9 cellular contexts compared by ENCODE assay signal in genomic region chr3:173221010-173221409, GRCh38.
DNase-seq lines count a peak whose midpoint lies in the region; ATAC-seq, FAIRE-seq and TF ChIP-seq lines count a peak whose summit lies in the region.
"Had no signal": no experiment of that assay in that cellular context is flagged by ENCODE, and none has a peak within 500 bp of the region (broad histone marks: within the 10 kb centered on the region; RNA-seq: fewer than 3 reads in every experiment).

No MANE protein-coding gene starts in this region.

- no peaks in the 10 kb centered on the region for H3K36me3 Mint-ChIP-seq in osteocyte (ENCODE audit: unreplicated experiment)

- H3K9ac ChIP-seq in K562 (ENCODE audit: insufficient read depth in 1 of 2, low read depth in 2 of 2, low read length in 2 of 2) = no peak overlapping the region

- TF ChIP-seq RAD21 in K562 (CRISPR knock-in tag; conservative IDR thresholded peaks at IDR 0.05 in 1 of 2, IDR thresholded peaks at IDR 0.05 in 1 of 2) = peak in 1 of 2 experiments; percentile 23; a peak in 2 of 4 replicates

- no peaks in the 10 kb centered on the region for H3K36me3 ChIP-seq in K562 (ENCODE audit: control insufficient read depth, insufficient read depth, low read length)

- CTCF ChIA-PET in K562 (lab: Yijun Ruan, JAX; ENCODE audit: low intra/inter-chr PET ratio) = no interaction called here

- H3K4me3 Mint-ChIP-seq in osteocyte (ENCODE audit: unreplicated experiment) = no peak overlapping the region

- intact Hi-C loops in K562 (cut with micrococcal nuclease) = no loop called here

- in situ Hi-C loops in K562 (cut with MboI) = no loop called here

- WGBS in K562 (ENCODE audit: insufficient coverage, low coverage, missing lambda C conversion rate) = 0% methylated on average over 1 of the region's 1 CpG

- no peaks in the 10 kb centered on the region for H4K20me1 ChIP-seq in K562 (replicated peaks; ENCODE audit: control insufficient read depth, insufficient read depth, low read length)

- H3K27ac ChIP-seq in K562 (ENCODE audit: extremely low read depth, low read depth, low read length) = no peak overlapping the region

- no TSS peak for BruUV-seq in K562 (replicated peaks; lab: Mats Ljungman, UMichigan)

- no peak overlapping the region for H3K4me2 ChIP-seq in K562 (ENCODE audit: insufficient read depth, low read length)

- H2AFZ ChIP-seq in K562 (ENCODE audit: low read depth, low read length) = no peak overlapping the region

- H3K9me1 ChIP-seq in K562 (ENCODE audit: control insufficient read depth, insufficient read depth, low read length) = no peaks in the 10 kb centered on the region

- H3K4me1 Mint-ChIP-seq in osteocyte (ENCODE audit: unreplicated experiment) = no peaks in the 10 kb centered on the region

- no peaks in the 10 kb centered on the region for H3K79me2 ChIP-seq in K562 (ENCODE audit: control insufficient read depth, insufficient read depth, low read length)

- H3K27ac Mint-ChIP-seq in osteocyte (ENCODE audit: unreplicated experiment) = no peak overlapping the region

- no peak for TF ChIP-seq EP300 in K562 (IDR thresholded peaks at IDR 0.05; ENCODE audit: low read length)

- DNase-seq in NCI-H82 (lab: John Stamatoyannopoulos, UW) (peak; percentile 11), NCI-H82 treated with DMSO at 0.1 percent for 48 hours (lab: John Stamatoyannopoulos, UW; ENCODE audit: unreplicated experiment) (no peak), K562 (ENCODE audit: extremely low read depth in 1 of 4, low spot score in 3 of 4) (peak in 1 of 4 experiments; percentile 1), osteocyte (ENCODE audit: extremely low spot score, unreplicated experiment) (no peak), HuH-7 (ENCODE audit: low spot score) (no peak), activated T-cell treated with anti-CD3 and anti-CD28 coated beads for 4 hours (no peak)
- DNase-seq in stimulated activated naive CD4-positive, alpha-beta T cell (lab: John Stamatoyannopoulos, UW) = no peak
- DNase-seq: stimulated activated CD4-positive, alpha-beta T cell treated with anti-CD3 and anti-CD28 coated beads, Interleukin-4, amount 100 ng/mL, for 4 hours had no signal

- H3K9me3 ChIP-seq in K562 (replicated peaks; ENCODE audit: control insufficient read depth, insufficient read depth, low read depth, low read length) = no peaks in the 10 kb centered on the region

- TF ChIP-seq CTCF in LNCAP (IDR thresholded peaks at IDR 0.05) = peak; percentile 64
- peak in 2 of 3 experiments; percentile 24 to 49; a peak in 3 of 6 replicates for TF ChIP-seq CTCF in K562 (IDR thresholded peaks at IDR 0.05 in 2 of 3, conservative IDR thresholded peaks at IDR 0.05 in 1 of 3; ENCODE audit: insufficient read depth in 2 of 3, low read depth in 1 of 3, low read length in 3 of 3)
- TF ChIP-seq CTCF in osteocyte (IDR thresholded peaks at IDR 0.05) = peak; percentile 49

- no peak for TF ChIP-seq POLR2A in K562 (conservative IDR thresholded peaks at IDR 0.05)

- no peaks in the 10 kb centered on the region for H3K27me3 ChIP-seq in K562 (ENCODE audit: control insufficient read depth in 2 of 2, insufficient read depth in 2 of 2, low read length in 2 of 2)

- POLR2A ChIA-PET in K562 (lab: Yijun Ruan, JAX) = no interaction called here

- no peaks in the 10 kb centered on the region for H3K9me3 Mint-ChIP-seq in osteocyte (ENCODE audit: unreplicated experiment)

- H3K4me3 ChIP-seq in K562 = no peak overlapping the region

- no peaks in the 10 kb centered on the region for H3K4me1 ChIP-seq in K562 (replicated peaks in 1 of 2; ENCODE audit: control insufficient read depth in 2 of 2, insufficient read depth in 2 of 2, low read length in 2 of 2)

- no peak for FAIRE-seq in K562 (lab: Jason Lieb, UNC)

- peaks cover 24% of the 10 kb centered on the region for H3K27me3 Mint-ChIP-seq in osteocyte (ENCODE audit: unreplicated experiment)

- ATAC-seq in K562 = no peak

TF ChIP-seq in K562, 482 proteins besides CTCF, POLR2A, EP300 and RAD21:
- TF ChIP-seq ATF6 (CRISPR knock-in tag; IDR thresholded peaks at IDR 0.05) (no peak), FOXJ2 (tag; IDR thresholded peaks at IDR 0.05) (no peak), ZKSCAN3 (CRISPR knock-in tag; IDR thresholded peaks at IDR 0.05) (no peak)
